ENCODE assay signal across 16 cellular contexts in the genomic region with DNA sequence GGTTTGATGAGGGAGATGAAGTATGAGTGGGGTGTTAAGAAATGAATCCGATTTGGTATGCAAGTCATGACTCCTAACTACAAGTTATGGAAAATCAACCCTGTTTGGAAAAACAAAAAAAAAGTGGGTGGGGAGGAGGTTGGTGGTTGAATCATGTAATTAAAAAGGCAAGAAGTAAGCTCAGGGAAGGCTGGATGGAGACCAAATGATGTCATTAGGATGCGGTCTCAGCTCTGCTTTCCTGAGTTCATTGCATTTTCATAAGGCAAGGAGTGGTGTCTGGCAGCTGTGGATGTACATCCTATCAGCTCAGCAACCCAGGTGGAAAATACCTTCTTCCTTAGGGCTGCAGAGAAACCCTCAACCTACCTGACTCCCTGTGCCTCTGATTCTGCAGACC.
DNase-seq lines count a peak whose midpoint lies in the region; ATAC-seq, FAIRE-seq and TF ChIP-seq lines count a peak whose summit lies in the region.
"Had no signal": no experiment of that assay in that cellular context is flagged by ENCODE, and none has a peak within 500 bp of the region (broad histone marks: within the 10 kb centered on the region; RNA-seq: fewer than 3 reads in every experiment).

No MANE protein-coding gene starts in this region.

- POLR2A ChIA-PET in AG04450 (lab: Yijun Ruan, JAX) (no interaction called here), PC-9 (lab: Charles Lee; ENCODE audit: unreplicated experiment) (interaction anchor here (0.5 kb wide), 1 partner anchor 58 kb away, joined by 10 read pairs; no protein-coding TSS in a partner anchor)

- H3K4me1 Mint-ChIP-seq in astrocyte (ENCODE audit: low read depth, unreplicated experiment): no peaks in the 10 kb centered on the region

- H4K20me1 ChIP-seq in astrocyte (ENCODE audit: insufficient read depth, low read length) (no peaks in the 10 kb centered on the region), PC-9 (ENCODE audit: insufficient read depth) (no peaks in the 10 kb centered on the region)

- H3K4me1 ChIP-seq in astrocyte (ENCODE audit: insufficient read depth, low read length) (peaks cover 7% of the 10 kb centered on the region), PC-9 (replicated peaks; ENCODE audit: insufficient read depth) (no peaks in the 10 kb centered on the region)
- H3K4me1 ChIP-seq: adrenal gland, stomach had no signal

- H3K36me3 Mint-ChIP-seq in astrocyte (ENCODE audit: low read depth, unreplicated experiment): no peaks in the 10 kb centered on the region
- H3K36me3 Mint-ChIP-seq: mesothelial cell of epicardium had no signal

- H3K4me3 Mint-ChIP-seq in astrocyte (ENCODE audit: unreplicated experiment): no peak overlapping the region
- H3K4me3 Mint-ChIP-seq: activated T-cell treated with anti-CD3 and anti-CD28 coated beads, Interleukin-2, amount 50 U/mL, for 24 hours; mesothelial cell of epicardium had no signal

- H3K4me2 ChIP-seq in astrocyte (ENCODE audit: low read length) (peak overlapping the region; percentile 41), PC-9 (no peak overlapping the region)

- DNase-seq in AG04450 (ENCODE audit: low read depth, low spot score): peak; percentile 20
- DNase-seq in HCEC 1CT: peak; percentile 23
- DNase-seq in astrocyte (ENCODE audit: low read depth): peak; percentile 95
- DNase-seq in fibroblast of villous mesenchyme (ENCODE audit: low read depth): peak; percentile 68
- no peak for DNase-seq in activated CD4-positive, alpha-beta T cell treated with anti-CD3 and anti-CD28 coated beads for 1 hour
- DNase-seq in PC-9: no peak
- DNase-seq: ACHN; activated T-cell treated with anti-CD3 and anti-CD28 coated beads, Interleukin-2, amount 50 U/mL, for 24 hours; adrenal gland; Calu3; stomach had no signal

- no peak overlapping the region for H3K9ac ChIP-seq in astrocyte (ENCODE audit: low read length)

- ATAC-seq in GM21360 (IDR thresholded peaks at IDR 0.05; ENCODE audit: unreplicated experiment) (no peak), HG03039 (IDR thresholded peaks at IDR 0.05; ENCODE audit: unreplicated experiment) (no peak)

- H3K4me3 ChIP-seq in AG04450 (ENCODE audit: low read depth, low read length) (no peak overlapping the region), astrocyte (ENCODE audit: insufficient read depth, low read depth, low read length) (no peak overlapping the region), fibroblast of villous mesenchyme (ENCODE audit: low read depth, low read length) (no peak overlapping the region), PC-9 (no peak overlapping the region)
- H3K4me3 ChIP-seq: adrenal gland, stomach had no signal

- intact Hi-C loops in PC-9 (cut with micrococcal nuclease; ENCODE audit: unreplicated experiment): no loop called here

- no peaks in the 10 kb centered on the region for H3K79me2 ChIP-seq in astrocyte (ENCODE audit: insufficient read depth, low read length)
- H3K79me2 ChIP-seq in PC-9 (ENCODE audit: low read depth): no peaks in the 10 kb centered on the region

- CTCF ChIA-PET in AG04450 (lab: Charles Lee): interaction anchor here (0.6 to 1.0 kb wide), 3 partner anchors 17 to 1108 kb away, joined by 3 read pairs; no protein-coding TSS in a partner anchor
- CTCF ChIA-PET in PC-9 (lab: Charles Lee): no interaction called here

- H3F3A ChIP-seq in PC-9 (ENCODE audit: insufficient read depth, low read depth): no peaks in the 10 kb centered on the region

- H3K9me3 ChIP-seq in AG04450 (ENCODE audit: control insufficient read depth, insufficient read depth, low read length) (no peaks in the 10 kb centered on the region), astrocyte (ENCODE audit: insufficient read depth, low read depth, low read length) (no peaks in the 10 kb centered on the region), PC-9 (ENCODE audit: insufficient read depth, low read depth) (no peaks in the 10 kb centered on the region; the same call in 1 of the 2 replicates)
- H3K9me3 ChIP-seq: adrenal gland had no signal

- FAIRE-seq in astrocyte (lab: Jason Lieb, UNC): no peak
- FAIRE-seq: H1 had no signal

- H3K27ac Mint-ChIP-seq in astrocyte (ENCODE audit: unreplicated experiment): no peak overlapping the region
- H3K27ac Mint-ChIP-seq: activated T-cell treated with anti-CD3 and anti-CD28 coated beads, Interleukin-2, amount 50 U/mL, for 24 hours; mesothelial cell of epicardium had no signal

- no peaks in the 10 kb centered on the region for H3K36me3 ChIP-seq in astrocyte (ENCODE audit: insufficient read depth, low read length)
- H3K36me3 ChIP-seq in PC-9 (ENCODE audit: low read depth): no peaks in the 10 kb centered on the region
- H3K36me3 ChIP-seq: adrenal gland, stomach had no signal

- peaks cover 10% of the 10 kb centered on the region for H3K9me3 Mint-ChIP-seq in astrocyte (ENCODE audit: unreplicated experiment)
- H3K9me3 Mint-ChIP-seq: mesothelial cell of epicardium had no signal

- no peaks in the 10 kb centered on the region for H3K9me2 ChIP-seq in PC-9 (ENCODE audit: insufficient read depth)

- TF ChIP-seq CTCF in AG04450 (IDR thresholded peaks at IDR 0.05; ENCODE audit: low read depth, low read length) (no peak), astrocyte (IDR thresholded peaks at IDR 0.05; ENCODE audit: insufficient read depth, low read depth, low read length) (no peak), fibroblast of villous mesenchyme (IDR thresholded peaks at IDR 0.05; ENCODE audit: insufficient read depth, low read depth, low read length) (no peak), PC-9 (conservative IDR thresholded peaks at IDR 0.05) (no peak)

- BruUV-seq in PC-9 (replicated peaks; lab: Mats Ljungman, UMichigan): no TSS peak

- H2AFZ ChIP-seq in astrocyte (ENCODE audit: low read depth, low read length): peak overlapping the region; percentile 27
- H2AFZ ChIP-seq in PC-9: no peak overlapping the region

- H3K27me3 ChIP-seq in AG04450 (ENCODE audit: control insufficient read depth, insufficient read depth, low read length) (peaks cover 2% of the 10 kb centered on the region), astrocyte (ENCODE audit: insufficient read depth, low read length) (no peaks in the 10 kb centered on the region), PC-9 (ENCODE audit: insufficient read depth, low read depth) (no peaks in the 10 kb centered on the region)
- H3K27me3 ChIP-seq: adrenal gland, stomach had no signal

- no peak overlapping the region for H3K27ac ChIP-seq in AG04450 (ENCODE audit: low read depth, low read length)
- H3K27ac ChIP-seq in astrocyte (ENCODE audit: low read depth, low read length): no peak overlapping the region
- H3K27ac ChIP-seq in PC-9: no peak overlapping the region
- H3K27ac ChIP-seq: adrenal gland, HL-60, stomach had no signal

- H3K27me3 Mint-ChIP-seq in astrocyte (ENCODE audit: low read depth, unreplicated experiment): peaks cover 2% of the 10 kb centered on the region

Comparison
In these comparisons a context has a peak if more than half of its experiments do, and no peak if none do; other contexts are left out.
1. DNase-seq: peak in AG04450 (single experiment), HCEC 1CT (single experiment), astrocyte (single experiment) and fibroblast of villous mesenchyme (single experiment); none in activated CD4-positive, alpha-beta T cell treated with anti-CD3 and anti-CD28 coated beads for 1 hour (single experiment) and PC-9 (0 of 2).